ENCODE assay signal across 18 cellular contexts in the genomic region with DNA sequence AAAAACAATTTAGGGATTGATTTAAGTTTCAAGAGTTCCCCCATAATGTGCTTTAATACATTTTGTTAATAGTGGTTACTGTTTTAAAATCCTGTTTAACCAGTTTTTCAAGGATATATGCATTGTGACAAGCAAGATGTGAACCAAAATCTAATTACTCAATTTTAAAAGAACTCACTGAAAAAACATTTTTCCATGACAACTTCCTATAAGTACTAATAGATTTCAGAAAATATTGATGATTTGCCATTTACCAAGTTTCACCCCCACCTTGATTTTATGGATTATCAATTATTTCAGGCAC. TPM values are rescaled to one million over a fixed set of nuclear protein-coding genes. Genes with fewer than 3 reads are reported as not detected.
DNase-seq lines count a peak whose midpoint lies in the region; ATAC-seq, FAIRE-seq and TF ChIP-seq lines count a peak whose summit lies in the region.
"Had no signal": no experiment of that assay in that cellular context is flagged by ENCODE, and none has a peak within 500 bp of the region (broad histone marks: within the 10 kb centered on the region; RNA-seq: fewer than 3 reads in every experiment).

No MANE protein-coding gene starts in this region.

- no peak overlapping the region for H3K4me3 ChIP-seq in A549
- no peak overlapping the region for H3K4me3 ChIP-seq in hepatocyte
- H3K4me3 ChIP-seq in SJCRH30 = no peak overlapping the region
- H3K4me3 ChIP-seq: left lung, tibial nerve had no signal

- no peaks in the 10 kb centered on the region for H3K27me3 Mint-ChIP-seq in activated CD8-positive, alpha-beta T cell treated with anti-CD3 and anti-CD28 coated beads for 36 hours
- H3K27me3 Mint-ChIP-seq: B cell, T-cell had no signal

- FAIRE-seq in A549 (lab: Jason Lieb, UNC) = no peak

- no peaks in the 10 kb centered on the region for H4K20me1 ChIP-seq in hepatocyte (ENCODE audit: insufficient read depth, poor library complexity, severe bottlenecking)

- DNase-seq in A549 (ENCODE audit: low read depth in 1 of 2, low spot score in 1 of 2) (no peak), hepatocyte (ENCODE audit: low spot score) (no peak), LoVo (ENCODE audit: low spot score) (no peak), SJCRH30 (no peak)
- no peak for DNase-seq in activated CD8-positive, alpha-beta T cell treated with anti-CD3 and anti-CD28 coated beads for 36 hours
- DNase-seq: effector memory CD4-positive, alpha-beta T cell; glutamatergic neuron; left lung; NCI-H1092; NCI-H2081 treated with DMSO at 0.1 percent for 48 hours; NCI-H510A had no signal

- peaks cover 49% of the 10 kb centered on the region for H3K4me1 Mint-ChIP-seq in activated CD8-positive, alpha-beta T cell treated with anti-CD3 and anti-CD28 coated beads for 36 hours (ENCODE audit: low read depth)

- H3K4me2 ChIP-seq in A549 (peak overlapping the region; percentile 44), hepatocyte (no peak overlapping the region)
- H3K4me2 ChIP-seq: KMS-11 had no signal

- TF ChIP-seq POLR2A in A549 (IDR thresholded peaks at IDR 0.05; ENCODE audit: low read length) = no peak

- H3K79me2 ChIP-seq in hepatocyte = peaks cover 19% of the 10 kb centered on the region

- TF ChIP-seq EP300 in A549 (IDR thresholded peaks at IDR 0.05) = no peak

- peaks cover 21% of the 10 kb centered on the region for H3K4me1 ChIP-seq in A549
- H3K4me1 ChIP-seq in hepatocyte (ENCODE audit: insufficient read depth) = peaks cover 4% of the 10 kb centered on the region
- peaks cover 6% of the 10 kb centered on the region; the same call in 1 of the 2 replicates for H3K4me1 ChIP-seq in SJCRH30

- no peaks in the 10 kb centered on the region for H3K9me2 ChIP-seq in hepatocyte (replicated peaks; ENCODE audit: insufficient read depth)

- peak overlapping the region; percentile 79 for H3K27ac Mint-ChIP-seq in activated CD8-positive, alpha-beta T cell treated with anti-CD3 and anti-CD28 coated beads for 36 hours

- H3K36me3 ChIP-seq in hepatocyte (replicated peaks; ENCODE audit: insufficient read depth, low read depth) (no peaks in the 10 kb centered on the region), SJCRH30 (peaks cover 76% of the 10 kb centered on the region)

- H3K27me3 ChIP-seq in hepatocyte (no peaks in the 10 kb centered on the region), SJCRH30 (no peaks in the 10 kb centered on the region)
- H3K27me3 ChIP-seq: left lung, tibial nerve had no signal

- no peak overlapping the region for H2AFZ ChIP-seq in hepatocyte

- H3K36me3 Mint-ChIP-seq in activated CD8-positive, alpha-beta T cell treated with anti-CD3 and anti-CD28 coated beads for 36 hours (ENCODE audit: low read depth) = peaks cover 56% of the 10 kb centered on the region

- intact Hi-C loops in activated CD8-positive, alpha-beta T cell treated with anti-CD3 and anti-CD28 coated beads for 36 hours (cut with micrococcal nuclease) = no loop called here

- H3K9me3 ChIP-seq in A549 = no peaks in the 10 kb centered on the region
- H3K9me3 ChIP-seq in hepatocyte (ENCODE audit: low read depth) = no peaks in the 10 kb centered on the region
- no peaks in the 10 kb centered on the region for H3K9me3 ChIP-seq in SJCRH30 (replicated peaks)
- H3K9me3 ChIP-seq: left lung, tibial nerve had no signal

- no peak for TF ChIP-seq CTCF in 22Rv1 (IDR thresholded peaks at IDR 0.05)
- TF ChIP-seq CTCF in A549 (IDR thresholded peaks at IDR 0.05) = no peak
- no peak for TF ChIP-seq CTCF in activated CD8-positive, alpha-beta T cell treated with anti-CD3 and anti-CD28 coated beads for 36 hours (IDR thresholded peaks at IDR 0.05)
- no peak for TF ChIP-seq CTCF in hepatocyte (IDR thresholded peaks at IDR 0.05; ENCODE audit: poor library complexity)

- CTCF ChIA-PET in A549 (lab: Yijun Ruan, JAX) = interaction anchor here (2.3 kb wide), 1 partner anchor 26 kb away, joined by 5 read pairs; no protein-coding TSS in a partner anchor
- CTCF ChIA-PET in activated CD8-positive, alpha-beta T cell treated with anti-CD3 and anti-CD28 coated beads for 36 hours (lab: Charles Lee) = interaction anchor here (1.6 kb wide), 1 partner anchor 9 kb away, joined by 9 read pairs; a partner anchor contains a TSS

- TF ChIP-seq RAD21 in A549 (conservative IDR thresholded peaks at IDR 0.05 in 1 of 2, IDR thresholded peaks at IDR 0.05 in 1 of 2) = no peak

- ATAC-seq in A549 (no peak), HG03342 (IDR thresholded peaks at IDR 0.05; ENCODE audit: unreplicated experiment) (no peak)
- ATAC-seq in activated CD8-positive, alpha-beta T cell treated with anti-CD3 and anti-CD28 coated beads for 36 hours = no peak

- H3K9me3 Mint-ChIP-seq in activated CD8-positive, alpha-beta T cell treated with anti-CD3 and anti-CD28 coated beads for 36 hours = no peaks in the 10 kb centered on the region
- H3K9me3 Mint-ChIP-seq: T-cell had no signal

- H3K27ac ChIP-seq in 22Rv1 (peak overlapping the region; percentile 31), A549 (no peak overlapping the region), hepatocyte (peak overlapping the region; percentile 33), SJCRH30 (no peak overlapping the region)
- H3K27ac ChIP-seq: tibial nerve, VCaP had no signal

- POLR2A ChIA-PET in A549 (lab: Yijun Ruan, JAX) = interaction anchor here (1.5 kb wide), 1 partner anchor 9 kb away, joined by 8 read pairs; a partner anchor contains a TSS
- POLR2A ChIA-PET in activated CD8-positive, alpha-beta T cell treated with anti-CD3 and anti-CD28 coated beads for 36 hours (lab: Charles Lee) = interaction anchor here (1.6 kb wide), 1 partner anchor 9 kb away, joined by 21 read pairs; a partner anchor contains a TSS

- H3K4me3 Mint-ChIP-seq in activated CD8-positive, alpha-beta T cell treated with anti-CD3 and anti-CD28 coated beads for 36 hours = no peak overlapping the region
- H3K4me3 Mint-ChIP-seq: B cell, T-cell had no signal

TF ChIP-seq in A549, 52 proteins besides CTCF, POLR2A, EP300 and RAD21 (continues in another document):
- TF ChIP-seq ZFP36 (IDR thresholded peaks at IDR 0.05; ENCODE audit: borderline replicate concordance, partially characterized antibody) (no peak), MAFK (IDR thresholded peaks at IDR 0.05; ENCODE audit: partially characterized antibody) (no peak), HOXB5 (CRISPR knock-in tag; IDR thresholded peaks at IDR 0.05) (no peak), NFE2L2 (conservative IDR thresholded peaks at IDR 0.05; ENCODE audit: low read length) (no peak), NPAS2 (CRISPR knock-in tag; IDR thresholded peaks at IDR 0.05; ENCODE audit: borderline replicate concordance) (no peak), CBX2 (IDR thresholded peaks at IDR 0.05; ENCODE audit: borderline replicate concordance, low read depth) (no peak), POLR2AphosphoS2 (conservative IDR thresholded peaks at IDR 0.05; ENCODE audit: low read length) (no peak)
- TF ChIP-seq, protein P1, sequence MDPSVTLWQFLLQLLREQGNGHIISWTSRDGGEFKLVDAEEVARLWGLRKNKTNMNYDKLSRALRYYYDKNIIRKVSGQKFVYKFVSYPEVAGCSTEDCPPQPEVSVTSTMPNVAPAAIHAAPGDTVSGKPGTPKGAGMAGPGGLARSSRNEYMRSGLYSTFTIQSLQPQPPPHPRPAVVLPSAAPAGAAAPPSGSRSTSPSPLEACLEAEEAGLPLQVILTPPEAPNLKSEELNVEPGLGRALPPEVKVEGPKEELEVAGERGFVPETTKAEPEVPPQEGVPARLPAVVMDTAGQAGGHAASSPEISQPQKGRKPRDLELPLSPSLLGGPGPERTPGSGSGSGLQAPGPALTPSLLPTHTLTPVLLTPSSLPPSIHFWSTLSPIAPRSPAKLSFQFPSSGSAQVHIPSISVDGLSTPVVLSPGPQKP (IDR thresholded peaks at IDR 0.05; ENCODE audit: low read depth, low read length) = no peak

RNA-seq across cellular contexts. Expression of a gene that starts 4.9 kb away (rescaled TPM):
- polyA plus RNA-seq in A549 (2011; rRNA removed) (21.5 and 36.5 TPM in 2 replicates), A549 (2017; fragmentation: RNase III; extraction: RNeasy Plus Mini Kit Qiagen cat#74134 plus additional on column Dnase treatment) (30.9 to 32.3 TPM (median 31.1 TPM) in 3 replicates), hepatocyte (29.1 and 40.0 TPM in 2 replicates)
- 6.3 and 7.9 TPM in 2 replicates for polyA plus RNA-seq in A549 (2012; cell fraction: cytosol; rRNA removed)
- polyA plus RNA-seq in A549 (2012; cell fraction: nucleus; rRNA removed) = 3.2 and 4.5 TPM in 2 replicates
- 12.8 and 15.5 TPM in 2 replicates for polyA minus RNA-seq in A549 (2011; rRNA and poly(A)+ RNA removed)
- total RNA-seq in activated CD8-positive, alpha-beta T cell treated with anti-CD3 and anti-CD28 coated beads for 36 hours = 10 to 100 TPM; 48.3 to 51.8 TPM
- 37.3 and 39.5 TPM in 2 replicates for total RNA-seq in hepatocyte
- total RNA-seq in SJCRH30 (2014; rRNA removed; shearing (Covaris generic)) = 64.9 and 68.8 TPM in 2 replicates

RNA-seq across cellular contexts. Expression of a gene that starts 8.9 kb away (rescaled TPM):
- polyA plus RNA-seq in A549 (2011; rRNA removed) (56.2 and 88.5 TPM in 2 replicates), A549 (2017; fragmentation: RNase III; extraction: RNeasy Plus Mini Kit Qiagen cat#74134 plus additional on column Dnase treatment) (67.3 to 77.8 TPM (median 70.2 TPM) in 3 replicates), hepatocyte (25.3 and 28.6 TPM in 2 replicates)
- polyA plus RNA-seq in A549 (2012; cell fraction: cytosol; rRNA removed) = 23.3 and 24.9 TPM in 2 replicates
- polyA plus RNA-seq in A549 (2012; cell fraction: nucleus; rRNA removed) = 7.8 and 11.6 TPM in 2 replicates
- 14.3 and 16.5 TPM in 2 replicates for polyA minus RNA-seq in A549 (2011; rRNA and poly(A)+ RNA removed)
- total RNA-seq in activated CD8-positive, alpha-beta T cell treated with anti-CD3 and anti-CD28 coated beads for 36 hours = 10 to 100 TPM; 77.3 to 78.8 TPM
- total RNA-seq in hepatocyte = 27.5 and 28.7 TPM in 2 replicates
- total RNA-seq in SJCRH30 (2014; rRNA removed; shearing (Covaris generic)) = 145 and 161 TPM in 2 replicates

RNA-seq across cellular contexts. Expression of a gene that starts 9.1 kb away (rescaled TPM):
- polyA plus RNA-seq in A549 (2011; rRNA removed) (37.2 and 41.4 TPM in 2 replicates), A549 (2017; fragmentation: RNase III; extraction: RNeasy Plus Mini Kit Qiagen cat#74134 plus additional on column Dnase treatment) (34.7 to 41.9 TPM (median 37.3 TPM) in 3 replicates), hepatocyte (24.2 and 25.2 TPM in 2 replicates)
- polyA plus RNA-seq in A549 (2012; cell fraction: cytosol; rRNA removed) = 22.6 and 24.8 TPM in 2 replicates
- polyA plus RNA-seq in A549 (2012; cell fraction: nucleus; rRNA removed) = 9.1 and 12.2 TPM in 2 replicates
- polyA minus RNA-seq in A549 (2011; rRNA and poly(A)+ RNA removed) = 23.9 and 25.7 TPM in 2 replicates
- total RNA-seq in activated CD8-positive, alpha-beta T cell treated with anti-CD3 and anti-CD28 coated beads for 36 hours = 10 to 100 TPM; 37.9 to 39.2 TPM
- total RNA-seq in hepatocyte = 18.5 and 33.2 TPM in 2 replicates
- total RNA-seq in SJCRH30 (2014; rRNA removed; shearing (Covaris generic)) = 64.9 and 65.8 TPM in 2 replicates

Comparison
In these comparisons a context has a peak if more than half of its experiments do, and no peak if none do; other contexts are left out.
1. H3K27ac ChIP-seq: peak in 22Rv1 (single experiment) and hepatocyte (single experiment); none in A549 (0 of 2) and SJCRH30 (single experiment).